8 cellular contexts compared by ENCODE assay signal in the genomic region with DNA sequence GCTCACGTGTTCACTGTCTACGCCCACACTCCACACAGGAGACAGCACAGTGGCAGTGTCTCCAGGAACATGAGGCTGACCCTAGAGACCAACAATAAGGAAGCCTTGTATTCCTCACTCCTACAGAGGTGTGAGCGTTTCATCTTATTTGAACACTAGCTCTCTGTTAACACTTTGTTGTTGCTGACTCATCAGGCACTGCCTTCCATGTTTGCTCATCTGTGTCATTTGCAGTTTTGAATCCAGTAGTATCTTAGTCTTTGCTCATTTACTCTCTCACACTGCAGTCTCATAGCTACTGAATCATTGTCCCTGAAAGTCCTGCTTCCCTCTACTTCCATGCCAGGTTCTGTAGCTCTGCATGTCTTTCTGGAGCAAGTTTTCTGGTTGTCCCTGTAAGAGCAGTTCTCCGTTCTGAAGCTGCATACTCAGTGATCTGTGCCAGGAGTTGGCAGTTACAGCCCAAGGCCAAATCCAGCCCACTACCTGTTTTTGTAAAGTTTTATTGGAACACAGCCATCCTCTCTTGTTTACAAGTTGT.
A peak's percentile ranks its signal among the peaks of the same experiment; 100 is the strongest.
DNase-seq lines count a peak whose midpoint lies in the region; ATAC-seq lines count a peak whose summit lies in the region.

No MANE protein-coding gene starts in this region.

- ATAC-seq in GM21360 (IDR thresholded peaks at IDR 0.05; ENCODE audit: unreplicated experiment), result peak; percentile 69
- no peak for ATAC-seq in HG02970 (IDR thresholded peaks at IDR 0.05; ENCODE audit: low FRiP score, unreplicated experiment)
- ATAC-seq in GM19023 (IDR thresholded peaks at IDR 0.05; ENCODE audit: unreplicated experiment), result no peak
- ATAC-seq in GM18861 (IDR thresholded peaks at IDR 0.05; ENCODE audit: unreplicated experiment), result no peak

- DNase-seq in AG08395 (ENCODE audit: low spot score), result peak; percentile 50
- DNase-seq in NCI-H2029 (lab: John Stamatoyannopoulos, UW), result peak; percentile 19
- peak; percentile 65 for DNase-seq in glomerular visceral epithelial cell (ENCODE audit: extremely low spot score)
- no peak for DNase-seq in NCI-H187 (lab: John Stamatoyannopoulos, UW)

Comparison
In these comparisons a context has a peak if more than half of its experiments do, and no peak if none do; other contexts are left out.
1. DNase-seq: peak in AG08395 (single experiment), NCI-H2029 (single experiment) and glomerular visceral epithelial cell (single experiment); none in NCI-H187 (0 of 2).